Comparison of ENCODE assay signal across 8 cellular contexts in genomic region chr5:149485655-149486615, GRCh38.
A peak's percentile ranks its signal among the peaks of the same experiment; 100 is the strongest.
DNase-seq lines count a peak whose midpoint lies in the region; TF ChIP-seq lines count a peak whose summit lies in the region.

No MANE protein-coding gene starts in this region.

- H3K4me1 ChIP-seq in adrenal gland (replicated peaks in 1 of 2): peaks cover 22 to 47% of the 10 kb centered on the region in 2 donors
- peaks cover 30% of the 10 kb centered on the region for H3K4me1 ChIP-seq in hepatocyte (ENCODE audit: insufficient read depth)

- H3K4me3 ChIP-seq in HFF-Myc (replicated peaks; ENCODE audit: low read depth, low read length): no peak overlapping the region
- no peak overlapping the region for H3K4me3 ChIP-seq in adrenal gland
- H3K4me3 ChIP-seq in hepatocyte: no peak overlapping the region

- no peaks in the 10 kb centered on the region for H3K9me2 ChIP-seq in hepatocyte (replicated peaks; ENCODE audit: insufficient read depth)

- H3K36me3 ChIP-seq in adrenal gland (replicated peaks in 1 of 2) (no peaks in the 10 kb centered on the region), hepatocyte (replicated peaks; ENCODE audit: insufficient read depth, low read depth) (no peaks in the 10 kb centered on the region)

- TF ChIP-seq CTCF in HFF-Myc (IDR thresholded peaks at IDR 0.05; ENCODE audit: low read depth, low read length, missing control alignments): no peak
- TF ChIP-seq CTCF in adrenal gland (IDR thresholded peaks at IDR 0.05): no peak
- no peak for TF ChIP-seq CTCF in hepatocyte (IDR thresholded peaks at IDR 0.05; ENCODE audit: poor library complexity)

- peak overlapping the region; percentile 26 for H3K4me2 ChIP-seq in hepatocyte

- peak overlapping the region; percentile 53 to 87 (median 73) for H3K27ac ChIP-seq in adrenal gland
- H3K27ac ChIP-seq in hepatocyte: peak overlapping the region; percentile 91

- peak in 1 of 2 donors; percentile 40 for TF ChIP-seq POLR2A in adrenal gland (IDR thresholded peaks at IDR 0.05)

- 13 to 23% (median 17%) methylated on average over 2 of the region's 2 CpGs for WGBS in adrenal gland, 4 donors
- WGBS in hepatocyte (ENCODE audit: low lambda C conversion rate, missing lambda C conversion rate): 33% methylated on average over 2 of the region's 2 CpGs

- H3K9me3 ChIP-seq in adrenal gland (replicated peaks in 1 of 3): no peaks in the 10 kb centered on the region
- no peaks in the 10 kb centered on the region for H3K9me3 ChIP-seq in hepatocyte (ENCODE audit: low read depth)

- H3K79me2 ChIP-seq in hepatocyte: no peaks in the 10 kb centered on the region

- DNase-seq in A172 (ENCODE audit: low spot score) (peak; percentile 99), HFF-Myc (ENCODE audit: extremely low read depth, low read depth) (peak; percentile 96), adrenal gland (peak; percentile 82 to 97 (median 91)), hepatocyte (ENCODE audit: low spot score) (peak; percentile 90), superior temporal gyrus (ENCODE audit: extremely low spot score) (peak; percentile 12), ecto neural progenitor cell (ENCODE audit: low spot score) (no peak), NOMO-1 (lab: John Stamatoyannopoulos, UW; ENCODE audit: unreplicated experiment in 2 of 2) (no peak), iPS-NIHi11 (ENCODE audit: low spot score) (no peak)

- no peak overlapping the region for H2AFZ ChIP-seq in hepatocyte

- H3K27me3 ChIP-seq in adrenal gland (no peaks in the 10 kb centered on the region), hepatocyte (no peaks in the 10 kb centered on the region)

- no peaks in the 10 kb centered on the region for H4K20me1 ChIP-seq in hepatocyte (ENCODE audit: insufficient read depth, poor library complexity, severe bottlenecking)

- intact Hi-C loops in adrenal gland (cut with DNase I): no loop called here

Comparison
In these comparisons a context has a peak if more than half of its experiments do, and no peak if none do; other contexts are left out.
1. DNase-seq: peak in A172 (single experiment), HFF-Myc (single experiment), adrenal gland (7 of 7), hepatocyte (single experiment) and superior temporal gyrus (single experiment); none in ecto neural progenitor cell (single experiment), NOMO-1 (0 of 2) and iPS-NIHi11 (single experiment).